Comparison of ENCODE assay signal across 8 cellular contexts in genomic region chr1:7770620-7770938, GRCh38. TPM values are rescaled to one million over a fixed set of nuclear protein-coding genes. Genes with fewer than 3 reads are reported as not detected.
DNase-seq lines count a peak whose midpoint lies in the region; ATAC-seq, FAIRE-seq and TF ChIP-seq lines count a peak whose summit lies in the region.

No MANE protein-coding gene starts in this region.

- H3K27me3 Mint-ChIP-seq in CD8-positive, alpha-beta T cell (ENCODE audit: low read depth) = peaks cover 5% of the 10 kb centered on the region

- H3K18ac ChIP-seq in IMR-90 (ENCODE audit: low read depth, low read length) = peak overlapping the region; percentile 91

- no peak for TF ChIP-seq POLR2A in IMR-90 (IDR thresholded peaks at IDR 0.05; ENCODE audit: low read depth, low read length)

- H3K9me3 ChIP-seq in CD8-positive, alpha-beta T cell (ENCODE audit: low read length) = no peaks in the 10 kb centered on the region
- no peaks in the 10 kb centered on the region for H3K9me3 ChIP-seq in IMR-90 (ENCODE audit: control insufficient read depth, insufficient read depth, low read length)
- no peaks in the 10 kb centered on the region for H3K9me3 ChIP-seq in lower lobe of right lung

- in situ Hi-C loops in IMR-90 (cut with MboI; ENCODE audit: low sequenced_read_pairs) = no loop called here

- H3K9me3 Mint-ChIP-seq in CD8-positive, alpha-beta T cell = no peaks in the 10 kb centered on the region

- peak overlapping the region; percentile 86 for H4K91ac ChIP-seq in IMR-90 (ENCODE audit: insufficient read depth, low read depth, low read length)

- no peak overlapping the region for H3K56ac ChIP-seq in IMR-90 (ENCODE audit: extremely low read depth, insufficient read depth, low read length)

- H3K4ac ChIP-seq in IMR-90 (ENCODE audit: low read depth, low read length) = peak overlapping the region; percentile 74

- FAIRE-seq in urothelium cell line (lab: Jason Lieb, UNC) = no peak

- no TSS peak for BruUV-seq in IMR-90 (replicated peaks; lab: Mats Ljungman, UMichigan)

- peak overlapping the region; percentile 98 to 99 for H4K8ac ChIP-seq in IMR-90 (ENCODE audit: low read depth in 2 of 2, low read length in 2 of 2)

- no peak overlapping the region for H2AK9ac ChIP-seq in IMR-90 (replicated peaks; ENCODE audit: low read depth, low read length, poor library complexity)

- WGBS in IMR-90 (ENCODE audit: extremely low coverage in 2 of 2, insufficient read length in 1 of 2), 2 experiments = no CpG with 5 or more reads among the region's 6 CpGs

- peak overlapping the region; percentile 88 for H3K4me3 Mint-ChIP-seq in CD8-positive, alpha-beta T cell

- H3K4me1 Mint-ChIP-seq in CD8-positive, alpha-beta T cell (ENCODE audit: low read depth) = peaks cover 37% of the 10 kb centered on the region

- peak overlapping the region; percentile 95 for H2AFZ ChIP-seq in IMR-90 (replicated peaks; ENCODE audit: low read length, poor library complexity)

- no peak overlapping the region for H3K27ac ChIP-seq in CD8-positive, alpha-beta T cell (ENCODE audit: low read depth, low read length)
- H3K27ac ChIP-seq in IMR-90 (ENCODE audit: insufficient read depth, low read length) (peak overlapping the region; percentile 72; the same call in 1 of the 2 replicates), lower lobe of right lung (peak overlapping the region; percentile 97)

- peaks cover 3% of the 10 kb centered on the region; the same call in 1 of the 2 replicates for H4K20me1 ChIP-seq in IMR-90 (ENCODE audit: insufficient read depth, low read length)

- no peak for ATAC-seq in CD8-positive, alpha-beta T cell
- ATAC-seq in IMR-90 (ENCODE audit: low read depth) (no peak), lower lobe of right lung (peak; percentile 59 to 61)

- CTCF ChIA-PET in CD8-positive, alpha-beta T cell (lab: Charles Lee) = interaction anchor here (1.5 to 1.8 kb wide), 3 partner anchors 17 to 103 kb away, joined by 5 to 7 read pairs (median 6); no protein-coding TSS in a partner anchor
- CTCF ChIA-PET in IMR-90 (lab: Yijun Ruan, JAX) = no interaction called here

- no peak overlapping the region for H2AK5ac ChIP-seq in IMR-90 (ENCODE audit: low read depth, low read length)

- peak overlapping the region; percentile 91 for H3K27ac Mint-ChIP-seq in CD8-positive, alpha-beta T cell

- peaks cover 9% of the 10 kb centered on the region for H3K4me1 ChIP-seq in CD8-positive, alpha-beta T cell (ENCODE audit: insufficient read depth, low read length)
- H3K4me1 ChIP-seq in IMR-90 (ENCODE audit: control insufficient read depth, insufficient read depth, low read length) (no peaks in the 10 kb centered on the region), lower lobe of right lung (peaks cover 28% of the 10 kb centered on the region)

- peak overlapping the region; percentile 98 for H4K5ac ChIP-seq in IMR-90 (ENCODE audit: low read depth, low read length)

- peak overlapping the region; percentile 68 for H3K4me3 ChIP-seq in CD8-positive, alpha-beta T cell (ENCODE audit: low read depth, low read length)
- peak overlapping the region; percentile 97 for H3K4me3 ChIP-seq in IMR-90 (ENCODE audit: insufficient read depth, low read depth, low read length)
- peak overlapping the region; percentile 90 for H3K4me3 ChIP-seq in lower lobe of right lung

- no peaks in the 10 kb centered on the region for H3K36me3 ChIP-seq in CD8-positive, alpha-beta T cell (ENCODE audit: insufficient read depth, low read length)
- H3K36me3 ChIP-seq in IMR-90 (ENCODE audit: control insufficient read depth, insufficient read depth, low read length) = peaks cover 2% of the 10 kb centered on the region; the same call in 1 of the 2 replicates
- H3K36me3 ChIP-seq in lower lobe of right lung = peaks cover 27% of the 10 kb centered on the region

- no peak overlapping the region for H2BK20ac ChIP-seq in IMR-90 (ENCODE audit: low read depth, low read length)

- peaks cover 29% of the 10 kb centered on the region for H3K36me3 Mint-ChIP-seq in CD8-positive, alpha-beta T cell

- H3K14ac ChIP-seq in IMR-90 (replicated peaks; ENCODE audit: low read depth, low read length) = peak overlapping the region; percentile 76

- H3K23ac ChIP-seq in IMR-90 (ENCODE audit: low read depth, low read length) = no peak overlapping the region

- H2BK5ac ChIP-seq in IMR-90 (ENCODE audit: low read depth, low read length, poor library complexity, severe bottlenecking) = no peak overlapping the region

- POLR2A ChIA-PET in CD8-positive, alpha-beta T cell (lab: Charles Lee) = no interaction called here
- POLR2A ChIA-PET in IMR-90 (lab: Charles Lee; ENCODE audit: unreplicated experiment) = no interaction called here

- peaks cover 16 to 20% of the 10 kb centered on the region in 2 experiments for H3K79me1 ChIP-seq in IMR-90 (ENCODE audit: low read depth in 1 of 2, low read length in 2 of 2)

- peak overlapping the region; percentile 97 for H3K4me2 ChIP-seq in IMR-90 (ENCODE audit: low read depth, low read length)

- intact Hi-C loops in CD8-positive, alpha-beta T cell (cut with DNase I, micrococcal nuclease) = no loop called here
- intact Hi-C loops in IMR-90 (cut with micrococcal nuclease) = no loop called here
- intact Hi-C loops in lower lobe of right lung (cut with DNase I) = no loop called here

- peaks cover 6% of the 10 kb centered on the region; the same call in 1 of the 2 replicates for H3K9me1 ChIP-seq in IMR-90 (ENCODE audit: insufficient read depth, low read length)

- dilution Hi-C loops in IMR-90 (cut with HindIII; ENCODE audit: low sequenced_read_pairs, unreplicated experiment) = no loop called here

- no peak for DNase-seq in CD8-positive, alpha-beta T cell
- no peak for DNase-seq in IMR-90
- DNase-seq in brain pericyte (ENCODE audit: low read depth, low spot score) = peak; percentile 29
- no peak for DNase-seq in lower lobe of right lung
- peak; percentile 9 for DNase-seq in urothelium cell line (ENCODE audit: low spot score)
- DNase-seq in iPS-NIHi7 (ENCODE audit: extremely low spot score) = no peak
- DNase-seq in SHP77 treated with DMSO at 0.1 percent for 48 hours (lab: John Stamatoyannopoulos, UW) = no peak
- no peak for DNase-seq in SK-N-DZ (ENCODE audit: low spot score)

- H2BK15ac ChIP-seq in IMR-90 (ENCODE audit: low read depth, low read length) = 0 out of 3 replicates have a peak overlapping the region, but pooled peaks have one; percentile 6

- no peak overlapping the region for H2BK120ac ChIP-seq in IMR-90 (ENCODE audit: low read depth, low read length)

- no peak for TF ChIP-seq RAD21 in IMR-90 (IDR thresholded peaks at IDR 0.05; ENCODE audit: low read length)

- peak overlapping the region; percentile 80 for H3K9ac ChIP-seq in IMR-90 (ENCODE audit: low read depth, low read length)

- no peaks in the 10 kb centered on the region for H3K27me3 ChIP-seq in CD8-positive, alpha-beta T cell (ENCODE audit: insufficient read depth, low read length)
- peaks cover 3% of the 10 kb centered on the region; the same call in 1 of the 2 replicates for H3K27me3 ChIP-seq in IMR-90 (ENCODE audit: control insufficient read depth, insufficient read depth, low read length)
- H3K27me3 ChIP-seq in lower lobe of right lung (ENCODE audit: low read depth) = no peaks in the 10 kb centered on the region

- no peak for TF ChIP-seq CTCF in CD8-positive, alpha-beta T cell (IDR thresholded peaks at IDR 0.05)
- TF ChIP-seq CTCF in IMR-90 (conservative IDR thresholded peaks at IDR 0.05; ENCODE audit: low read depth, low read length) (no peak), lower lobe of right lung (IDR thresholded peaks at IDR 0.05) (no peak)

TF ChIP-seq in IMR-90, 13 proteins besides CTCF, POLR2A, EP300 and RAD21 (continues in another document):
- TF ChIP-seq MAFK (IDR thresholded peaks at IDR 0.05; ENCODE audit: low read depth, low read length) = no peak
- TF ChIP-seq MAZ (IDR thresholded peaks at IDR 0.05; ENCODE audit: borderline replicate concordance, low read depth, low read length) = no peak
- TF ChIP-seq USF2 (IDR thresholded peaks at IDR 0.05; ENCODE audit: low read depth, low read length) = no peak
- no peak for TF ChIP-seq CHD1 (IDR thresholded peaks at IDR 0.05; ENCODE audit: low read depth, low read length)
- TF ChIP-seq SMC3 (IDR thresholded peaks at IDR 0.05; ENCODE audit: low read depth, low read length) = no peak
- no peak for TF ChIP-seq RFX5 (IDR thresholded peaks at IDR 0.05; ENCODE audit: low read depth, low read length)
- TF ChIP-seq RCOR1 (IDR thresholded peaks at IDR 0.05; ENCODE audit: insufficient replicate concordance, low read length) = no peak
- TF ChIP-seq CEBPB (IDR thresholded peaks at IDR 0.05; ENCODE audit: low read depth, low read length) = no peak

RNA-seq across cellular contexts. Expression of gene VAMP3, which starts 0.5 kb away (rescaled TPM):
- total RNA-seq in CD8-positive, alpha-beta T cell = 10 to 100 TPM; 76.2 to 88.1 TPM
- total RNA-seq in IMR-90 (2012; rRNA removed) = 280 and 354 TPM in 2 replicates
- 88.0 and 99.1 TPM in 2 replicates for polyA plus RNA-seq in IMR-90 (2012; rRNA removed)
- polyA plus RNA-seq in IMR-90 (2012; cell fraction: cytosol; rRNA removed) = 26.1 and 32.5 TPM in 2 replicates
- polyA plus RNA-seq in IMR-90 (2012; cell fraction: nucleus; rRNA removed; ENCODE audit: low replicate concordance) = 7.1 and 46.0 TPM in 2 replicates
- total RNA-seq in lower lobe of right lung = 135 TPM
- 42.9 and 48.2 TPM in 2 replicates for polyA plus RNA-seq in SK-N-DZ (2014; cell fraction: cytosol; rRNA removed)
- polyA plus RNA-seq in SK-N-DZ (2014; cell fraction: nucleus; rRNA removed) = 19.9 and 39.4 TPM in 2 replicates

RNA-seq across cellular contexts. Expression of gene PER3, which starts 13.5 kb away (rescaled TPM):
- 10 to 100 TPM in 1 of 2 experiments, 1 to 10 TPM in 1; 8.7 to 10.2 TPM for total RNA-seq in CD8-positive, alpha-beta T cell
- total RNA-seq in IMR-90 (2012; rRNA removed) (3.4 and 3.6 TPM in 2 replicates), lower lobe of right lung (35.6 TPM)
- 4.2 and 4.8 TPM in 2 replicates for polyA plus RNA-seq in IMR-90 (2012; rRNA removed)
- 1.7 and 2.7 TPM in 2 replicates for polyA plus RNA-seq in IMR-90 (2012; cell fraction: cytosol; rRNA removed)
- polyA plus RNA-seq in IMR-90 (2012; cell fraction: nucleus; rRNA removed; ENCODE audit: low replicate concordance) = 5.8 and 10.9 TPM in 2 replicates
- 1.8 and 3.2 TPM in 2 replicates for polyA plus RNA-seq in SK-N-DZ (2014; cell fraction: cytosol; rRNA removed)
- 4.3 and 9.0 TPM in 2 replicates for polyA plus RNA-seq in SK-N-DZ (2014; cell fraction: nucleus; rRNA removed)

Comparison
In these comparisons a context has a peak if more than half of its experiments do, and no peak if none do; other contexts are left out.
1. ATAC-seq: peak in lower lobe of right lung (2 of 2); none in CD8-positive, alpha-beta T cell (single experiment) and IMR-90 (single experiment).
2. DNase-seq: peak in brain pericyte (single experiment) and urothelium cell line (single experiment); none in CD8-positive, alpha-beta T cell (0 of 7), IMR-90 (single experiment), lower lobe of right lung (single experiment), iPS-NIHi7 (single experiment), SHP77 treated with DMSO at 0.1 percent for 48 hours (single experiment) and SK-N-DZ (single experiment).
3. Peak in every context shown above with its lines, with median percentiles within 50 percentile points of each other: H3K4me3 ChIP-seq.